ENCODE assay signal across 18 cellular contexts in genomic region chr18:48142353-48142752, GRCh38.
DNase-seq lines count a peak whose midpoint lies in the region; ATAC-seq, FAIRE-seq and TF ChIP-seq lines count a peak whose summit lies in the region.
"Had no signal": no experiment of that assay in that cellular context is flagged by ENCODE, and none has a peak within 500 bp of the region (broad histone marks: within the 10 kb centered on the region; RNA-seq: fewer than 3 reads in every experiment).

No MANE protein-coding gene starts in this region.

- H3K9me3 Mint-ChIP-seq in Caco-2 (ENCODE audit: unreplicated experiment): no peaks in the 10 kb centered on the region
- no peaks in the 10 kb centered on the region for H3K9me3 Mint-ChIP-seq in stimulated activated effector memory CD8-positive, alpha-beta T cell treated with anti-CD3 and anti-CD28 coated beads, Interleukin-12 subunit alpha, Interleukin-12 subunit beta, amount 100 ng/mL, for 72 hours
- H3K9me3 Mint-ChIP-seq: H9 had no signal

- DNase-seq in COLO668 (lab: John Stamatoyannopoulos, UW; ENCODE audit: unreplicated experiment): peak; percentile 74
- DNase-seq in Caco-2: no peak
- no peak for DNase-seq in esophagus squamous epithelium (lab: John Stamatoyannopoulos, UW)
- no peak for DNase-seq in stimulated activated effector memory CD8-positive, alpha-beta T cell treated with anti-CD3 and anti-CD28 coated beads, Interleukin-12 subunit alpha, Interleukin-12 subunit beta, amount 100 ng/mL, for 72 hours (ENCODE audit: low spot score in 2 of 2)
- no peak for DNase-seq in H54 (ENCODE audit: insufficient read length, low spot score)
- DNase-seq in NCI-H187 treated with DMSO at 0.1 percent for 48 hours (lab: John Stamatoyannopoulos, UW): no peak
- DNase-seq: ACHN, AML-193, H9, NCI-H1417 treated with DMSO at 0.1 percent for 48 hours, NCI-H2029, NCI-H226, PC-3, SIG-M5 had no signal

- H3K27ac ChIP-seq in esophagus squamous epithelium: peak overlapping the region; percentile 9 to 46 (median 27)
- H3K27ac ChIP-seq: RWPE1 had no signal

- no CpG with 5 or more reads among the region's 3 CpGs for WGBS in esophagus squamous epithelium, 2 donors

- no peaks in the 10 kb centered on the region for H3K27me3 Mint-ChIP-seq in Caco-2 (ENCODE audit: insufficient read depth, unreplicated experiment)

- intact Hi-C loops in Caco-2 (cut with micrococcal nuclease; ENCODE audit: unreplicated experiment) (no loop called here), esophagus squamous epithelium (cut with DNase I) (no loop called here)

- H3K27ac Mint-ChIP-seq in Caco-2 (ENCODE audit: unreplicated experiment): peak overlapping the region; percentile 32
- H3K27ac Mint-ChIP-seq in stimulated activated effector memory CD8-positive, alpha-beta T cell treated with anti-CD3 and anti-CD28 coated beads, Interleukin-12 subunit alpha, Interleukin-12 subunit beta, amount 100 ng/mL, for 72 hours: no peak overlapping the region
- H3K27ac Mint-ChIP-seq: CD14-positive monocyte, H9 had no signal

- no peak for TF ChIP-seq CTCF in Caco-2 (IDR thresholded peaks at IDR 0.05; ENCODE audit: insufficient read depth in 1 of 2, low read depth in 1 of 2, low read length in 1 of 2, severe bottlenecking in 1 of 2, unreplicated experiment in 1 of 2)
- TF ChIP-seq CTCF in esophagus squamous epithelium (IDR thresholded peaks at IDR 0.05): no peak

- H3K9me3 ChIP-seq in Caco-2 (no peaks in the 10 kb centered on the region), esophagus squamous epithelium (no peaks in the 10 kb centered on the region)

- H3K4me3 ChIP-seq in Caco-2 (ENCODE audit: low read depth, low read length): no peak overlapping the region
- no peak overlapping the region for H3K4me3 ChIP-seq in esophagus squamous epithelium

- CTCF ChIA-PET in Caco-2 (lab: Charles Lee): no interaction called here

- H3K27me3 ChIP-seq in Caco-2 (replicated peaks; ENCODE audit: control insufficient read depth, insufficient read depth, low read length) (no peaks in the 10 kb centered on the region), esophagus squamous epithelium (peaks cover 0 to 4% (median 0%) of the 10 kb centered on the region in 4 donors)

- FAIRE-seq in H54 (lab: Jason Lieb, UNC): no peak
- FAIRE-seq: G401.6 had no signal

- TF ChIP-seq POLR2A in esophagus squamous epithelium (IDR thresholded peaks at IDR 0.05) (no peak), H54 (IDR thresholded peaks at IDR 0.05; ENCODE audit: low read depth, low read length) (no peak)

- peak; percentile 11 for ATAC-seq in stimulated activated effector memory CD8-positive, alpha-beta T cell treated with anti-CD3 and anti-CD28 coated beads, Interleukin-12 subunit alpha, Interleukin-12 subunit beta, amount 100 ng/mL, for 72 hours
- no peak for ATAC-seq in GM18511 (IDR thresholded peaks at IDR 0.05; ENCODE audit: unreplicated experiment)
- ATAC-seq: PC-3 had no signal

- no TSS peak for BruUV-seq in Caco-2 (replicated peaks; lab: Mats Ljungman, UMichigan)

- no peak overlapping the region for H3K4me3 Mint-ChIP-seq in Caco-2 (ENCODE audit: unreplicated experiment)
- no peak overlapping the region for H3K4me3 Mint-ChIP-seq in stimulated activated effector memory CD8-positive, alpha-beta T cell treated with anti-CD3 and anti-CD28 coated beads, Interleukin-12 subunit alpha, Interleukin-12 subunit beta, amount 100 ng/mL, for 72 hours
- H3K4me3 Mint-ChIP-seq: H9 had no signal

- H3K36me3 ChIP-seq in Caco-2 (ENCODE audit: control insufficient read depth, insufficient read depth, low read length): no peaks in the 10 kb centered on the region
- no peaks in the 10 kb centered on the region for H3K36me3 ChIP-seq in esophagus squamous epithelium

- POLR2A ChIA-PET in Caco-2 (lab: Charles Lee): interaction anchor here (0.5 kb wide), 1 partner anchor 255 kb away, joined by 3 read pairs; no protein-coding TSS in a partner anchor

- H3K36me3 Mint-ChIP-seq in Caco-2 (ENCODE audit: insufficient read depth, unreplicated experiment): no peaks in the 10 kb centered on the region
- no peaks in the 10 kb centered on the region for H3K36me3 Mint-ChIP-seq in stimulated activated effector memory CD8-positive, alpha-beta T cell treated with anti-CD3 and anti-CD28 coated beads, Interleukin-12 subunit alpha, Interleukin-12 subunit beta, amount 100 ng/mL, for 72 hours
- H3K36me3 Mint-ChIP-seq: CD14-positive monocyte had no signal

- H3K4me1 ChIP-seq in Caco-2 (no peaks in the 10 kb centered on the region), esophagus squamous epithelium (peaks cover 26 to 63% (median 41%) of the 10 kb centered on the region in 3 donors)

- H3K4me1 Mint-ChIP-seq in Caco-2 (ENCODE audit: low read depth, unreplicated experiment): peaks cover 21% of the 10 kb centered on the region
- H3K4me1 Mint-ChIP-seq in stimulated activated effector memory CD8-positive, alpha-beta T cell treated with anti-CD3 and anti-CD28 coated beads, Interleukin-12 subunit alpha, Interleukin-12 subunit beta, amount 100 ng/mL, for 72 hours: peaks cover 7% of the 10 kb centered on the region
- H3K4me1 Mint-ChIP-seq: CD14-positive monocyte had no signal
